In the genomic region with DNA sequence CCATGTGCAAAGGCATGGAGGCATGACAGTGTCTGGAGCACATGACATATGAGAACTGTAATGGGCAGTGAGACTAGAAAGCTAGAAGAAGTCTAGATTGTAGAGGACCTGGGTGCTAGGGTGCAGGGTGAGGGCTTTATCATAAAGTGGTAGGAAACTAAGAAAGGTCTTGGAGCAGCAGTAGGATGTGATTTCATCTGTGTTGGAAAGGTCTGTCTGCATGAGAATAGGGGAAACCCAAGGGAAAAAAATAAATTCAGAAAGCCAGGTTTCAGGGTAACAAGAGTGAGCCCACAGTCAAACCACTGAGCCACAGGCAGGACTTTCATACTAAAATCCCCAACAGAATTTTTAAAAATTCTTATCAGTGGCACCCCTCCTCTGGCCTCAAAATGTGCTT, we compare ENCODE assay signal across 20 cellular contexts. TPM values are rescaled to one million over a fixed set of nuclear protein-coding genes. Genes with fewer than 3 reads are reported as not detected.
"Had no signal": no experiment of that assay in that cellular context is flagged by ENCODE, and none has a peak within 500 bp of the region (broad histone marks: within the 10 kb centered on the region; RNA-seq: fewer than 3 reads in every experiment).

No MANE protein-coding gene starts in this region.

- H3K27ac ChIP-seq: lower lobe of right lung, psoas muscle, right lobe of liver, spleen, testis, upper lobe of right lung had no signal

- H3K27me3 ChIP-seq: right lobe of liver, testis had no signal

- H3K36me3 ChIP-seq: lower lobe of right lung, right lobe of liver, spleen, upper lobe of right lung had no signal

- H3K27ac Mint-ChIP-seq: activated CD4-positive, alpha-beta memory T cell treated with anti-CD3 and anti-CD28 coated beads for 36 hours; activated naive CD4-positive, alpha-beta T cell treated with anti-CD3 and anti-CD28 coated beads, Interleukin-2, amount 50 U/mL, for 72 hours; immature natural killer cell had no signal

- DNase-seq: activated CD4-positive, CD25-positive, alpha-beta regulatory T cell treated with anti-CD3 and anti-CD28 coated beads, Interleukin-2, amount 50 U/mL, for 72 hours; activated effector memory CD4-positive, alpha-beta T cell treated with anti-CD3 and anti-CD28 coated beads, Interleukin-2, amount 50 U/mL, for 16 hours; immature natural killer cell; left cardiac atrium; lower lobe of right lung; naive thymus-derived CD8-positive, alpha-beta T cell; psoas muscle; right lobe of liver; spleen; T-helper 2 cell; testis; upper lobe of right lung had no signal

- H3K4me3 Mint-ChIP-seq: activated CD4-positive, alpha-beta memory T cell treated with anti-CD3 and anti-CD28 coated beads for 36 hours; immature natural killer cell; naive thymus-derived CD8-positive, alpha-beta T cell had no signal

- H3K4me1 ChIP-seq: lower lobe of right lung, psoas muscle, right lobe of liver, testis, upper lobe of right lung had no signal

- H3K36me3 Mint-ChIP-seq: activated CD4-positive, alpha-beta memory T cell treated with anti-CD3 and anti-CD28 coated beads for 36 hours; activated naive CD4-positive, alpha-beta T cell treated with anti-CD3 and anti-CD28 coated beads, Interleukin-2, amount 50 U/mL, for 72 hours; immature natural killer cell; naive thymus-derived CD8-positive, alpha-beta T cell had no signal

- H3K4me3 ChIP-seq: lower lobe of right lung, psoas muscle, right lobe of liver, spleen, testis, upper lobe of right lung had no signal

- H3K4me1 Mint-ChIP-seq: immature natural killer cell had no signal

- H3K9me3 Mint-ChIP-seq: activated CD4-positive, alpha-beta memory T cell treated with anti-CD3 and anti-CD28 coated beads for 36 hours; endodermal cell; immature natural killer cell had no signal

RNA-seq across cellular contexts. Expression of a gene that starts 54.5 kb away (rescaled TPM):
- total RNA-seq: activated CD4-positive, alpha-beta memory T cell treated with anti-CD3 and anti-CD28 coated beads for 36 hours; activated naive CD4-positive, alpha-beta T cell treated with anti-CD3 and anti-CD28 coated beads, Interleukin-2, amount 50 U/mL, for 72 hours; bronchial epithelial cell; chondrocyte; dermis microvascular lymphatic vessel endothelial cell; glomerular endothelial cell; left cardiac atrium; mononuclear cell; naive thymus-derived CD8-positive, alpha-beta T cell; psoas muscle; right lobe of liver; spleen; upper lobe of right lung had no signal
- polyA plus RNA-seq: immature natural killer cell; naive thymus-derived CD8-positive, alpha-beta T cell had no signal
